Comparison of ENCODE assay signal across 20 cellular contexts in the genomic region with DNA sequence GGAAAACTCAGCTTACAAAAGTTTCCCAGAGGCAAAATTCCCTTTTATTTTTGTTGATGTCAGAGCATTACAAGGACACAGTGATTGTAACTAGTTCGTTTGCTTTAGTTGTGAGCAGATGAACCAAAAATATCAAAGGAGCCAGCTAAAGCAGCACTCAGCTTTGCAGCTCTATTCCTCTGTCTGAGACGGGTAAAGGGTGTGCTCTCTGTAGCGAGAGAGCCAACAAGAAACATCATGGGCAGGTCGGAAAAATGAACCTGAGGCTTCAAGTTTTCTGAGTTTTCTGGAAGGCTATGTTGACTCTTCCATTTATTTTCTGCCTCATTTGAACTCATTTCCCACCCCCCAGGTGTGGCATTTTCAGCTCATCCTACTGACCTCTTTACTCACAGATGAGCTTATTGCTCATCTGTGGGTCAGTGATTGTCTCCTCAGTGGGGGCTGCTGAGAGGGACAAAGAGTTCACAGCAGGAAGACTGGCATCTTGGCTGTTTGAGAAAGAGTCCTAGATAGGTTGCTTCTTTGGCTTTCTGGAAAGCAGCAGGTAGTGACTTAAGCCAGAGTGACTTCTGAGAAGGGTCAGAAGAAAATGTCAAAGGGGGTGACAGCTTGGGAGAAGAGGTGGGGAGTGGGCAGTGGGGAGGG.
DNase-seq lines count a peak whose midpoint lies in the region; ATAC-seq and TF ChIP-seq lines count a peak whose summit lies in the region.
"Had no signal": no experiment of that assay in that cellular context is flagged by ENCODE, and none has a peak within 500 bp of the region (broad histone marks: within the 10 kb centered on the region; RNA-seq: fewer than 3 reads in every experiment).

No MANE protein-coding gene starts in this region.

- no peaks in the 10 kb centered on the region for H3F3A ChIP-seq in GM23338 (replicated peaks; ENCODE audit: low read depth)

- peak; percentile 92 for ATAC-seq in GM23338
- ATAC-seq in stimulated activated naive B cell treated with anti-CD40 and anti-IgM and Interleukin-4, amounts not matched to agents 10 μg/mL and 1 μg/mL and 100 μg/mL, for 72 hours (replicated peaks): no peak

- no peak overlapping the region for H4K91ac ChIP-seq in neuronal stem cell (ENCODE audit: low read depth, low read length, poor library complexity)

- no peaks in the 10 kb centered on the region; the same call in 2 of the 3 replicates for H3K9me3 Mint-ChIP-seq in GM23338
- H3K9me3 Mint-ChIP-seq in stimulated activated naive B cell treated with anti-CD40 and anti-IgM and Interleukin-4, amounts not matched to agents 10 μg/mL and 1 μg/mL and 100 μg/mL, for 72 hours: no peaks in the 10 kb centered on the region
- H3K9me3 Mint-ChIP-seq: CD8-positive, alpha-beta memory T cell had no signal

- no peaks in the 10 kb centered on the region for H3K27me3 ChIP-seq in GM23338 (ENCODE audit: insufficient read depth)
- H3K27me3 ChIP-seq in HUES64 (ENCODE audit: insufficient read depth, low read length): peaks cover 50% of the 10 kb centered on the region; the same call in 1 of the 2 replicates
- peaks cover 0 to 34% (median 0%) of the 10 kb centered on the region in 3 experiments for H3K27me3 ChIP-seq in neuronal stem cell (ENCODE audit: control insufficient read depth in 3 of 3, insufficient read depth in 3 of 3, low read depth in 1 of 3, low read length in 3 of 3)

- no peak overlapping the region for H3K14ac ChIP-seq in neuronal stem cell (ENCODE audit: low read length)

- H3K79me1 ChIP-seq in neuronal stem cell (ENCODE audit: low read depth, low read length): no peaks in the 10 kb centered on the region

- H3K27ac ChIP-seq in GM23338 (ENCODE audit: low read depth): no peak overlapping the region
- H3K27ac ChIP-seq in HUES64 (ENCODE audit: low read depth, low read length): peak overlapping the region; percentile 1; the same call in 1 of the 2 replicates
- no peak overlapping the region for H3K27ac ChIP-seq in neuronal stem cell (replicated peaks; ENCODE audit: low read length)
- H3K27ac ChIP-seq: SK-N-MC had no signal

- no peak for TF ChIP-seq CTCF in GM23338 (conservative IDR thresholded peaks at IDR 0.05; ENCODE audit: low read depth in 2 of 2)

- H3K4me1 ChIP-seq in GM23338 (ENCODE audit: insufficient read depth) (peaks cover 18% of the 10 kb centered on the region), HUES64 (ENCODE audit: insufficient read depth, low read length) (peaks cover 36% of the 10 kb centered on the region), neuronal stem cell (ENCODE audit: control insufficient read depth in 2 of 2, insufficient read depth in 1 of 2, low read depth in 1 of 2, low read length in 2 of 2) (peaks cover 9 to 23% of the 10 kb centered on the region in 2 donors)

- no peaks in the 10 kb centered on the region for H3K9me2 ChIP-seq in GM23338 (ENCODE audit: insufficient read depth)

- no peaks in the 10 kb centered on the region for H3K27me3 Mint-ChIP-seq in GM23338 (ENCODE audit: insufficient read depth, low read depth, poor library complexity)
- H3K27me3 Mint-ChIP-seq in stimulated activated naive B cell treated with anti-CD40 and anti-IgM and Interleukin-4, amounts not matched to agents 10 μg/mL and 1 μg/mL and 100 μg/mL, for 72 hours: peaks cover 36 to 37% of the 10 kb centered on the region in 2 donors

- no peak overlapping the region for H4K8ac ChIP-seq in neuronal stem cell (ENCODE audit: low read depth, low read length)

- H3K4me1 Mint-ChIP-seq in GM23338: peaks cover 30% of the 10 kb centered on the region
- peaks cover 4 to 6% of the 10 kb centered on the region in 2 donors for H3K4me1 Mint-ChIP-seq in stimulated activated naive B cell treated with anti-CD40 and anti-IgM and Interleukin-4, amounts not matched to agents 10 μg/mL and 1 μg/mL and 100 μg/mL, for 72 hours

- peak overlapping the region; percentile 1; the same call in 2 of the 3 replicates for H3K4me3 Mint-ChIP-seq in GM23338
- H3K4me3 Mint-ChIP-seq in stimulated activated naive B cell treated with anti-CD40 and anti-IgM and Interleukin-4, amounts not matched to agents 10 μg/mL and 1 μg/mL and 100 μg/mL, for 72 hours: no peak overlapping the region
- H3K4me3 Mint-ChIP-seq: CD8-positive, alpha-beta memory T cell had no signal

- H2BK12ac ChIP-seq in neuronal stem cell (ENCODE audit: low read length): no peak overlapping the region

- no peaks in the 10 kb centered on the region for H3K36me3 Mint-ChIP-seq in GM23338 (ENCODE audit: low read depth)
- no peaks in the 10 kb centered on the region for H3K36me3 Mint-ChIP-seq in stimulated activated naive B cell treated with anti-CD40 and anti-IgM and Interleukin-4, amounts not matched to agents 10 μg/mL and 1 μg/mL and 100 μg/mL, for 72 hours
- H3K36me3 Mint-ChIP-seq: CD8-positive, alpha-beta memory T cell had no signal

- H2AFZ ChIP-seq in GM23338 (no peak overlapping the region), neuronal stem cell (ENCODE audit: low read length) (no peak overlapping the region)

- H3K9ac ChIP-seq in HUES64 (ENCODE audit: low read depth, low read length) (no peak overlapping the region), neuronal stem cell (ENCODE audit: low read depth, low read length, poor library complexity) (no peak overlapping the region)

- no peak overlapping the region for H2BK120ac ChIP-seq in neuronal stem cell (ENCODE audit: low read depth, low read length)

- H3K18ac ChIP-seq in neuronal stem cell (ENCODE audit: low read length): no peak overlapping the region

- H2AK5ac ChIP-seq in neuronal stem cell (ENCODE audit: low read depth, low read length): no peak overlapping the region

- H2BK15ac ChIP-seq in neuronal stem cell (ENCODE audit: low read length): no peak overlapping the region

- H3K9me3 ChIP-seq in HUES64 (ENCODE audit: insufficient read depth, low read depth, low read length): no peaks in the 10 kb centered on the region
- no peaks in the 10 kb centered on the region for H3K9me3 ChIP-seq in neuronal stem cell (replicated peaks in 1 of 2; ENCODE audit: control insufficient read depth in 2 of 2, insufficient read depth in 1 of 2, low read depth in 1 of 2, low read length in 2 of 2)
- H3K9me3 ChIP-seq: MG63 had no signal

- H2BK5ac ChIP-seq in neuronal stem cell (ENCODE audit: low read length): no peak overlapping the region

- H4K20me1 ChIP-seq in GM23338 (replicated peaks; ENCODE audit: insufficient read depth): no peaks in the 10 kb centered on the region

- no peak overlapping the region for H3K27ac Mint-ChIP-seq in GM23338
- no peak overlapping the region for H3K27ac Mint-ChIP-seq in stimulated activated naive B cell treated with anti-CD40 and anti-IgM and Interleukin-4, amounts not matched to agents 10 μg/mL and 1 μg/mL and 100 μg/mL, for 72 hours
- H3K27ac Mint-ChIP-seq: CD8-positive, alpha-beta memory T cell had no signal

- H3K23ac ChIP-seq in neuronal stem cell (ENCODE audit: low read depth, low read length, poor library complexity): no peak overlapping the region

- H3K79me2 ChIP-seq in GM23338 (replicated peaks; ENCODE audit: insufficient read depth): no peaks in the 10 kb centered on the region

- no peak overlapping the region for H3K4ac ChIP-seq in neuronal stem cell (ENCODE audit: low read length)

- H3K36me3 ChIP-seq in GM23338 (ENCODE audit: insufficient read depth): no peaks in the 10 kb centered on the region; the same call in 1 of the 2 replicates
- H3K36me3 ChIP-seq in HUES64 (ENCODE audit: insufficient read depth, low read length): no peaks in the 10 kb centered on the region
- H3K36me3 ChIP-seq in neuronal stem cell (replicated peaks in 1 of 2; ENCODE audit: control insufficient read depth in 2 of 2, insufficient read depth in 2 of 2, low read length in 2 of 2): no peaks in the 10 kb centered on the region
- H3K36me3 ChIP-seq: MG63 had no signal

- 18% methylated on average over 4 of the region's 4 CpGs for WGBS in HUES64
- WGBS in neuronal stem cell (ENCODE audit: extremely low coverage in 2 of 2, insufficient read length in 2 of 2, insufficient replicate concordance in 1 of 2), 2 donors: no CpG with 5 or more reads among the region's 4 CpGs

- H3K4me2 ChIP-seq in GM23338: 0 out of 2 replicates have a peak overlapping the region, but pooled peaks have one; percentile 5
- H3K4me2 ChIP-seq in neuronal stem cell (ENCODE audit: insufficient read depth, low read length, poor library complexity, severe bottlenecking): no peak overlapping the region

- DNase-seq in GM23338 (ENCODE audit: low spot score) (peak; percentile 36), iPS DF 4.7 (ENCODE audit: extremely low read depth, low spot score) (peak; percentile 76), neuronal stem cell (ENCODE audit: low spot score) (peak; percentile 18), NCI-H2107 treated with DMSO at 0.1 percent for 48 hours (lab: John Stamatoyannopoulos, UW; ENCODE audit: unreplicated experiment) (no peak), ecto neural progenitor cell (ENCODE audit: low spot score) (no peak)
- no peak for DNase-seq in stimulated activated naive B cell treated with anti-CD40 and anti-IgM and Interleukin-4, amounts not matched to agents 10 μg/mL and 1 μg/mL and 100 μg/mL, for 72 hours
- DNase-seq: C1 segment of cervical spinal cord; CD8-positive, alpha-beta memory T cell; DMS53; Kasumi-1; MG63; NCI-H1048; NCI-H1436; NCI-H2081; NCI-H510A; NCI-H774; OCI-M1; SHP77 had no signal

- H3K4me3 ChIP-seq in GM23338 (no peak overlapping the region), HUES64 (ENCODE audit: low read length) (no peak overlapping the region), neuronal stem cell (ENCODE audit: low read length in 2 of 2) (no peak overlapping the region)
- H3K4me3 ChIP-seq: MG63, SK-N-MC had no signal

TF ChIP-seq in GM23338, 12 proteins besides CTCF, POLR2A, EP300 and RAD21 (continues in another document):
- 0 out of 2 replicates have a peak, but pooled peaks have one; percentile 22 for TF ChIP-seq ZNF331 (CRISPR knock-in tag; IDR thresholded peaks at IDR 0.05; ENCODE audit: low read depth)

Comparison
In these comparisons a context has a peak if more than half of its experiments do, and no peak if none do; other contexts are left out.
1. DNase-seq: peak in GM23338 (single experiment), iPS DF 4.7 (single experiment) and neuronal stem cell (single experiment); none in NCI-H2107 treated with DMSO at 0.1 percent for 48 hours (single experiment), stimulated activated naive B cell treated with anti-CD40 and anti-IgM and Interleukin-4, amounts not matched to agents 10 μg/mL and 1 μg/mL and 100 μg/mL, for 72 hours (single experiment) and ecto neural progenitor cell (single experiment).